29 cellular contexts compared by ENCODE assay signal in the genomic region with DNA sequence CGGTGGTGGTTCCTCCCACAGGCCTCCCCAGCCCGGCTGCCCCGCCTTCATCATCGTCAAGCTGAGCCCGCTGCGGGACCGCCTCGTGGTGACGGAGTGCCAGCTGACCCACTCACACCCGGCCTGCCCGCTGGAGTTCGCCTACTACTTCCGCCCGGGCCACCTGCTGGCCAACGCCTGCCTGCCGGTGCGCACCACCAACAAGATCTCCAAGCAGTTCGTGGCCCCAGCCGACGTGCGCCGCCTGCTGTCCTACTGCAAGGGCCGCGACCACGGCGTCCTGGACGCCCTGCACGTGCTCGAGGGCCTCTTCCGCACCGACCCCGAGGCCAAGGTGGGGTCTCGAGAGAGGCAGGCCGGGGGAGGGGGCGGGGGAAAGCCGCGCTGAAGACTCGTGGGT. TPM values are rescaled to one million over a fixed set of nuclear protein-coding genes. Genes with fewer than 3 reads are reported as not detected.
A peak's percentile ranks its signal among the peaks of the same experiment; 100 is the strongest.
DNase-seq lines count a peak whose midpoint lies in the region; ATAC-seq, FAIRE-seq and TF ChIP-seq lines count a peak whose summit lies in the region.
"Had no signal": no experiment of that assay in that cellular context is flagged by ENCODE, and none has a peak within 500 bp of the region (broad histone marks: within the 10 kb centered on the region; RNA-seq: fewer than 3 reads in every experiment).

No MANE protein-coding gene starts in this region.

- peaks cover 5% of the 10 kb centered on the region for H3F3A ChIP-seq in SK-N-SH (replicated peaks; ENCODE audit: insufficient read depth)

- no peak overlapping the region for H3K27ac Mint-ChIP-seq in H9
- no peak overlapping the region for H3K27ac Mint-ChIP-seq in type B pancreatic cell
- H3K27ac Mint-ChIP-seq: activated CD8-positive, alpha-beta memory T cell treated with anti-CD3 and anti-CD28 coated beads, Interleukin-2, amount 10 ng/mL, durations not matched to agents 7 days and 5 days; CD4-positive, CD25-positive, alpha-beta regulatory T cell; dendritic cell treated with granulocyte-macrophage colony-stimulating factor and Interleukin-4, amounts not matched to agents 40 ng/mL and 50 ng/mL, for 4 days; IgD-negative memory B cell; nephron; T-cell had no signal

- H3K4me2 ChIP-seq in SK-N-SH (no peak overlapping the region), H9 (ENCODE audit: insufficient read depth, insufficient read length, low read length) (no peak overlapping the region), H1 (ENCODE audit: insufficient read depth in 1 of 2, low read depth in 2 of 2, low read length in 2 of 2) (no peak overlapping the region)

- H3K4me1 Mint-ChIP-seq in H9 (no peaks in the 10 kb centered on the region), type B pancreatic cell (ENCODE audit: unreplicated experiment) (no peaks in the 10 kb centered on the region)
- H3K4me1 Mint-ChIP-seq: activated CD8-positive, alpha-beta memory T cell treated with anti-CD3 and anti-CD28 coated beads, Interleukin-2, amount 10 ng/mL, durations not matched to agents 7 days and 5 days; T-cell had no signal

- H2BK5ac ChIP-seq in H9 (ENCODE audit: insufficient read length, low read length) (no peak overlapping the region), H1 (ENCODE audit: low read depth, low read length) (no peak overlapping the region)

- no peaks in the 10 kb centered on the region for H4K20me1 ChIP-seq in SK-N-SH (ENCODE audit: insufficient read depth)
- no peaks in the 10 kb centered on the region for H4K20me1 ChIP-seq in H9 (ENCODE audit: control insufficient read depth, insufficient read depth, insufficient read length)
- no peaks in the 10 kb centered on the region for H4K20me1 ChIP-seq in H1 (replicated peaks in 1 of 2; ENCODE audit: control insufficient read depth in 1 of 2, insufficient read depth in 2 of 2, low read length in 2 of 2)

- H3K27me3 Mint-ChIP-seq in H9 (ENCODE audit: low read depth): no peaks in the 10 kb centered on the region
- H3K27me3 Mint-ChIP-seq in type B pancreatic cell: no peaks in the 10 kb centered on the region
- H3K27me3 Mint-ChIP-seq: activated CD8-positive, alpha-beta memory T cell treated with anti-CD3 and anti-CD28 coated beads, Interleukin-2, amount 10 ng/mL, durations not matched to agents 7 days and 5 days; CD4-positive, CD25-positive, alpha-beta regulatory T cell; dendritic cell treated with granulocyte-macrophage colony-stimulating factor and Interleukin-4, amounts not matched to agents 40 ng/mL and 50 ng/mL, for 4 days; IgD-negative memory B cell; T-cell had no signal

- H3K4me1 ChIP-seq in SK-N-SH (ENCODE audit: control insufficient read depth in 1 of 2, insufficient read depth in 2 of 2, low read depth in 1 of 2, low read length in 1 of 2) (no peaks in the 10 kb centered on the region), H9 (ENCODE audit: insufficient read depth, low read length) (no peaks in the 10 kb centered on the region), H1 (replicated peaks in 1 of 4; ENCODE audit: control insufficient read depth in 3 of 4, insufficient read depth in 4 of 4, low read length in 3 of 4) (no peaks in the 10 kb centered on the region)
- H3K4me1 ChIP-seq: lower lobe of right lung, SJCRH30, transverse colon had no signal

- POLR2A ChIA-PET in SK-N-SH (lab: Yijun Ruan, JAX): no interaction called here
- POLR2A ChIA-PET in H1 (lab: Charles Lee; ENCODE audit: partially characterized antibody): interaction anchor here (1.1 kb wide), 1 partner anchor 9 kb away, joined by 3 read pairs; no protein-coding TSS in a partner anchor

- H3K4me3 ChIP-seq in SK-N-SH (ENCODE audit: low read depth in 2 of 2, low read length in 1 of 2): no peak overlapping the region
- no peak overlapping the region for H3K4me3 ChIP-seq in H1 (ENCODE audit: extremely low read depth in 1 of 4, insufficient read depth in 2 of 4, low read depth in 3 of 4, low read length in 4 of 4)
- H3K4me3 ChIP-seq: lower lobe of right lung, SJCRH30, transverse colon had no signal

- H3K79me1 ChIP-seq in H9 (ENCODE audit: insufficient read depth, low read depth, low read length, poor library complexity, severe bottlenecking) (no peaks in the 10 kb centered on the region), H1 (ENCODE audit: low read depth, low read length) (no peaks in the 10 kb centered on the region)

- H3K18ac ChIP-seq in H9 (ENCODE audit: insufficient read length, low read depth, low read length): no peak overlapping the region
- H3K18ac ChIP-seq in H1 (ENCODE audit: extremely low read depth, low read length): no peak overlapping the region

- H3T11ph ChIP-seq in H9 (ENCODE audit: low read length): no peak overlapping the region

- no peak for FAIRE-seq in H1 (lab: Jason Lieb, UNC)
- FAIRE-seq: D721Med, GM12891 had no signal

- TF ChIP-seq EP300 in SK-N-SH (IDR thresholded peaks at IDR 0.05; ENCODE audit: borderline replicate concordance in 1 of 2, low read depth in 1 of 2, low read length in 1 of 2) (no peak), H1 (IDR thresholded peaks at IDR 0.05; ENCODE audit: borderline replicate concordance in 1 of 2, low read depth in 2 of 2, low read length in 2 of 2) (no peak)

- H3K4me3 Mint-ChIP-seq in H9: no peak overlapping the region
- H3K4me3 Mint-ChIP-seq in type B pancreatic cell: no peak overlapping the region
- H3K4me3 Mint-ChIP-seq: activated CD8-positive, alpha-beta memory T cell treated with anti-CD3 and anti-CD28 coated beads, Interleukin-2, amount 10 ng/mL, durations not matched to agents 7 days and 5 days; activated T-cell treated with anti-CD3 and anti-CD28 coated beads, Interleukin-2, amount 50 U/mL, for 4 hours; CD4-positive, CD25-positive, alpha-beta regulatory T cell; dendritic cell treated with granulocyte-macrophage colony-stimulating factor and Interleukin-4, amounts not matched to agents 40 ng/mL and 50 ng/mL, for 4 days; IgD-negative memory B cell; nephron; T-cell had no signal

- 97% methylated on average over 36 of the region's 38 CpGs for WGBS in SK-N-SH (ENCODE audit: low lambda C conversion rate)
- WGBS in H9 (ENCODE audit: extremely low coverage, insufficient read length, low lambda C conversion rate): no CpG with 5 or more reads among the region's 38 CpGs
- WGBS in H1 (ENCODE audit: extremely low coverage in 1 of 2, insufficient coverage in 1 of 2, insufficient read length in 1 of 2, insufficient replicate concordance in 2 of 2, low coverage in 1 of 2, low lambda C conversion rate in 2 of 2, missing lambda C conversion rate in 1 of 2), 2 experiments: 96% methylated on average over 13 of the region's 38 CpGs; no CpG with 5 or more reads in 1 of the 2 experiments

- H4K91ac ChIP-seq in H9 (ENCODE audit: insufficient read length, low read depth, low read length) (no peak overlapping the region), H1 (replicated peaks; ENCODE audit: insufficient read length, low read length) (no peak overlapping the region)

- H2BK120ac ChIP-seq in H9 (ENCODE audit: low read depth, low read length, poor library complexity, severe bottlenecking) (no peak overlapping the region), H1 (replicated peaks; ENCODE audit: low read depth, low read length) (no peak overlapping the region)

- H3K9me3 ChIP-seq in SK-N-SH: peaks cover 8% of the 10 kb centered on the region; the same call in 1 of the 2 replicates
- peaks cover 8% of the 10 kb centered on the region for H3K9me3 ChIP-seq in H9 (ENCODE audit: control insufficient read depth, low read depth, low read length)
- peaks cover 12 to 14% of the 10 kb centered on the region in 2 experiments for H3K9me3 ChIP-seq in H1 (ENCODE audit: insufficient read depth in 2 of 2, low read depth in 1 of 2, low read length in 1 of 2)

- H2AK5ac ChIP-seq in H9 (ENCODE audit: insufficient read length, low read length) (no peak overlapping the region), H1 (ENCODE audit: low read depth, low read length) (no peak overlapping the region)

- no peak for ATAC-seq in SK-N-SH treated with all-trans-retinoic acid at 6 μM for 48 hours
- ATAC-seq: activated CD8-positive, alpha-beta memory T cell treated with anti-CD3 and anti-CD28 coated beads, Interleukin-2, amount 10 ng/mL, durations not matched to agents 7 days and 5 days; activated T-cell treated with anti-CD3 and anti-CD28 coated beads, Interleukin-2, amount 50 U/mL, for 4 hours; esophagus mucosa; lower lobe of right lung; T-cell had no signal

- H3K9me2 ChIP-seq in SK-N-SH: no peaks in the 10 kb centered on the region

- H2AFZ ChIP-seq in SK-N-SH (ENCODE audit: low read depth): no peak overlapping the region
- no peak overlapping the region for H2AFZ ChIP-seq in H9 (ENCODE audit: low read length)
- no peak overlapping the region for H2AFZ ChIP-seq in H1 (ENCODE audit: low read length)

- H3K36me3 ChIP-seq in SK-N-SH (replicated peaks in 1 of 2; ENCODE audit: control insufficient read depth in 1 of 2, insufficient read depth in 2 of 2, low read length in 1 of 2): peaks cover 0 to 13% of the 10 kb centered on the region in 2 experiments
- H3K36me3 ChIP-seq in H1 (ENCODE audit: control insufficient read depth in 2 of 4, insufficient read depth in 4 of 4, low read length in 3 of 4): peaks cover 0 to 26% (median 9%) of the 10 kb centered on the region in 4 experiments; a peak in 5 of 8 replicates
- H3K36me3 ChIP-seq: lower lobe of right lung, SJCRH30 had no signal

- H3K23ac ChIP-seq in H9 (ENCODE audit: insufficient read length, low read depth, low read length) (no peak overlapping the region), H1 (ENCODE audit: insufficient read length) (no peak overlapping the region)

- H3K4ac ChIP-seq in H9 (ENCODE audit: low read depth, low read length) (no peak overlapping the region), H1 (replicated peaks; ENCODE audit: insufficient read length, low read depth, low read length) (no peak overlapping the region)

- no peak overlapping the region for H3K14ac ChIP-seq in H9 (ENCODE audit: insufficient read depth, low read length)
- no peak overlapping the region for H3K14ac ChIP-seq in H1 (ENCODE audit: insufficient read length)

- peak; percentile 16; the same call in 1 of the 2 replicates for TF ChIP-seq CTCF in SK-N-SH (IDR thresholded peaks at IDR 0.05)
- TF ChIP-seq CTCF in H9 (conservative IDR thresholded peaks at IDR 0.05): peak; percentile 40; the same call in 2 of the 3 replicates
- peak; percentile 17 to 48 (median 47) for TF ChIP-seq CTCF in H1 (IDR thresholded peaks at IDR 0.05; ENCODE audit: control extremely low read depth in 1 of 3, insufficient read depth in 1 of 3, low read depth in 1 of 3, low read length in 3 of 3)
- TF ChIP-seq CTCF in type B pancreatic cell (conservative IDR thresholded peaks at IDR 0.05): peak; percentile 23

- H3K56ac ChIP-seq in H9 (ENCODE audit: insufficient read length, low read depth, low read length) (no peak overlapping the region), H1 (replicated peaks; ENCODE audit: insufficient read length, low read depth, low read length) (no peak overlapping the region)

- peaks cover 16 to 20% of the 10 kb centered on the region in 2 experiments for H3K9me3 Mint-ChIP-seq in H9
- peaks cover 8% of the 10 kb centered on the region for H3K9me3 Mint-ChIP-seq in type B pancreatic cell

- H2BK15ac ChIP-seq in H9 (ENCODE audit: low read depth, low read length) (no peak overlapping the region), H1 (ENCODE audit: low read length) (no peak overlapping the region)

- H3K36me3 Mint-ChIP-seq in H9 (ENCODE audit: insufficient read depth in 1 of 3, low read depth in 3 of 3): peaks cover 28 to 47% (median 37%) of the 10 kb centered on the region in 3 experiments
- H3K36me3 Mint-ChIP-seq in type B pancreatic cell: peaks cover 24% of the 10 kb centered on the region

- CTCF ChIA-PET in SK-N-SH (lab: Yijun Ruan, JAX): no interaction called here
- CTCF ChIA-PET in H1 (lab: Charles Lee; ENCODE audit: partially characterized antibody): interaction anchor here (0.6 to 1.5 kb wide), 3 partner anchors 9 to 60 kb away, joined by 3 to 5 read pairs (median 4); no protein-coding TSS in a partner anchor

- no peak overlapping the region for H3K9ac ChIP-seq in SK-N-SH
- H3K9ac ChIP-seq in H9 (ENCODE audit: extremely low read depth, insufficient read length, low read length): no peak overlapping the region
- no peak overlapping the region for H3K9ac ChIP-seq in H1 (replicated peaks in 1 of 4; ENCODE audit: extremely low read depth in 1 of 4, low read depth in 3 of 4, low read length in 3 of 4)

- H3K27me3 ChIP-seq in SK-N-SH (ENCODE audit: insufficient read depth) (no peaks in the 10 kb centered on the region), H9 (ENCODE audit: insufficient read depth, low read length) (no peaks in the 10 kb centered on the region), H1 (replicated peaks in 1 of 4; ENCODE audit: control insufficient read depth in 3 of 4, extremely low read depth in 1 of 4, insufficient read depth in 3 of 4, low read length in 3 of 4) (no peaks in the 10 kb centered on the region)
- H3K27me3 ChIP-seq: SJCRH30, transverse colon had no signal

- no peak overlapping the region for H4K5ac ChIP-seq in H9 (ENCODE audit: insufficient read length, low read depth, low read length)
- no peak overlapping the region for H4K5ac ChIP-seq in H1 (ENCODE audit: insufficient read length, low read depth, low read length)

- H3K23me2 ChIP-seq in H9 (ENCODE audit: insufficient read length, low read depth, low read length, poor library complexity, severe bottlenecking): no peaks in the 10 kb centered on the region
- no peaks in the 10 kb centered on the region for H3K23me2 ChIP-seq in H1 (ENCODE audit: low read depth, low read length)

- TF ChIP-seq POLR2A in H1 (IDR thresholded peaks at IDR 0.05; ENCODE audit: control extremely low read depth in 1 of 2, low read depth in 2 of 2, low read length in 2 of 2): no peak

- H3K27ac ChIP-seq in SK-N-SH (ENCODE audit: low read depth in 2 of 2, low read length in 1 of 2) (no peak overlapping the region), H9 (ENCODE audit: insufficient read length, low read depth, low read length) (no peak overlapping the region), H1 (ENCODE audit: low read depth, low read length) (no peak overlapping the region)
- H3K27ac ChIP-seq: lower lobe of right lung, SJCRH30, transverse colon had no signal

- no peak overlapping the region for H4K8ac ChIP-seq in H9 (replicated peaks; ENCODE audit: insufficient read length, low read depth, low read length)
- no peak overlapping the region for H4K8ac ChIP-seq in H1 (ENCODE audit: extremely low read depth, insufficient read depth, low read length)

- H3K79me2 ChIP-seq in SK-N-SH (ENCODE audit: insufficient read depth) (no peaks in the 10 kb centered on the region), H9 (ENCODE audit: insufficient read depth, low read length) (0 out of 2 replicates have a peak, but pooled peaks cover 2% of the 10 kb centered on the region), H1 (ENCODE audit: control insufficient read depth in 1 of 2, insufficient read depth in 2 of 2, low read length in 2 of 2) (no peaks in the 10 kb centered on the region)

- TF ChIP-seq RAD21 in SK-N-SH (IDR thresholded peaks at IDR 0.05; ENCODE audit: low read length) (no peak), H1 (IDR thresholded peaks at IDR 0.05 in 1 of 2, conservative IDR thresholded peaks at IDR 0.05 in 1 of 2; ENCODE audit: low read depth in 2 of 2, low read length in 2 of 2) (no peak)

- DNase-seq in SK-N-SH: no peak
- peak; percentile 63 for DNase-seq in H9
- DNase-seq in H1 (ENCODE audit: low read depth in 1 of 2, low spot score in 2 of 2): peak in 1 of 2 experiments; percentile 54
- no peak for DNase-seq in type B pancreatic cell (ENCODE audit: extremely low spot score, unreplicated experiment)
- no peak for DNase-seq in NCI-H82 treated with DMSO at 0.1 percent for 48 hours (lab: John Stamatoyannopoulos, UW; ENCODE audit: unreplicated experiment)
- DNase-seq in NCI-H1694 (lab: John Stamatoyannopoulos, UW): no peak
- DNase-seq in NCI-H774 (lab: John Stamatoyannopoulos, UW): no peak
- DNase-seq: 8988T; activated CD4-positive, alpha-beta T cell treated with anti-CD3 and anti-CD28 coated beads, Interleukin-2, amount 50 U/mL, for 1 hour; activated CD8-positive, alpha-beta memory T cell treated with anti-CD3 and anti-CD28 coated beads, Interleukin-2, amount 10 ng/mL, durations not matched to agents 7 days and 5 days; activated T-cell treated with anti-CD3 and anti-CD28 coated beads, Interleukin-2, amount 50 U/mL, for 4 hours; CD4-positive, CD25-positive, alpha-beta regulatory T cell; kidney glomerular epithelial cell; lower lobe of right lung; NCI-H146; NCI-H446; NCI-H82; SJCRH30; stimulated activated CD4-positive, alpha-beta T cell treated with anti-CD3 and anti-CD28 coated beads, Interleukin-15, amount 100 ng/mL, for 24 hours; stimulated activated CD4-positive, alpha-beta T cell treated with anti-CD3 and anti-CD28 coated beads, Interleukin-4, amount 100 ng/mL, for 4 hours; T-cell; transverse colon had no signal

- H2BK20ac ChIP-seq in H9 (ENCODE audit: low read depth, low read length, poor library complexity, severe bottlenecking) (no peak overlapping the region), H1 (ENCODE audit: low read length) (no peak overlapping the region)

- H2BK12ac ChIP-seq in H9 (ENCODE audit: insufficient read length, low read depth, low read length) (no peak overlapping the region), H1 (ENCODE audit: low read depth, low read length) (no peak overlapping the region)

RNA-seq across cellular contexts. Expression of a gene that starts 12.0 kb away (rescaled TPM):
- polyA plus RNA-seq in SK-N-SH (2012; rRNA removed): 1.3 and 2.2 TPM in 2 replicates
- polyA plus RNA-seq in SK-N-SH (2012; cell fraction: cytosol; rRNA removed): 2.7 TPM in 2 replicates
- 1.8 and 2.8 TPM in 2 replicates for polyA plus RNA-seq in SK-N-SH (2012; cell fraction: nucleus; rRNA removed)
- 6.4 and 8.9 TPM in 2 replicates for total RNA-seq in H9 (2021)
- total RNA-seq in H1 (2021; fragmentation: NEBNext Ultra II Directional; extraction: Animal tissue kit (Norgen Biotek cat#: 25700)): 10.1 and 10.4 TPM in 2 replicates
- 1.5 and 3.8 TPM in 2 replicates for polyA plus RNA-seq in H1 (2011; rRNA removed)
- polyA plus RNA-seq in H1 (2011; cell fraction: cytosol; rRNA removed): 2.7 TPM
- polyA plus RNA-seq in H1 (2011; cell fraction: nucleus; rRNA removed): 3.6 TPM
- polyA plus RNA-seq in H1 (2012, experiment 1 of 2): 13.6 to 16.6 TPM (median 13.9 TPM) in 4 replicates
- polyA plus RNA-seq in H1 (2012, experiment 2 of 2): 4.9 TPM
- polyA plus RNA-seq in H1 (2013, experiment 1 of 2): 3.7 TPM
- polyA plus RNA-seq in H1 (2013, experiment 2 of 2): 3.5 TPM
- polyA minus RNA-seq in H1 (2011; rRNA and poly(A)+ RNA removed): 0.17 and 0.66 TPM in 2 replicates
- polyA minus RNA-seq in H1 (2011; cell fraction: cytosol; rRNA and poly(A)+ RNA removed): 4.8 TPM
- 4.1 TPM for polyA minus RNA-seq in H1 (2011; cell fraction: nucleus; rRNA and poly(A)+ RNA removed)
- 6.7 and 10.7 TPM in 2 replicates for total RNA-seq in type B pancreatic cell (ENCODE audit: low replicate concordance)

RNA-seq across cellular contexts. Expression of a gene that starts 12.3 kb away (rescaled TPM):
- 39.6 and 53.0 TPM in 2 replicates for polyA plus RNA-seq in SK-N-SH (2012; rRNA removed)
- polyA plus RNA-seq in SK-N-SH (2012; cell fraction: cytosol; rRNA removed): 23.3 and 28.9 TPM in 2 replicates
- 153 and 182 TPM in 2 replicates for polyA plus RNA-seq in SK-N-SH (2012; cell fraction: nucleus; rRNA removed)
- 115 TPM in 2 replicates for total RNA-seq in H9 (2021)
- total RNA-seq in H1 (2021; fragmentation: NEBNext Ultra II Directional; extraction: Animal tissue kit (Norgen Biotek cat#: 25700)): 97.7 and 113 TPM in 2 replicates
- 67.6 and 87.0 TPM in 2 replicates for polyA plus RNA-seq in H1 (2011; rRNA removed)
- polyA plus RNA-seq in H1 (2011; cell fraction: cytosol; rRNA removed): 85.8 TPM
- polyA plus RNA-seq in H1 (2011; cell fraction: nucleus; rRNA removed): 170 TPM
- polyA plus RNA-seq in H1 (2012, experiment 1 of 2): 106 to 137 TPM (median 132 TPM) in 4 replicates
- 85.8 TPM for polyA plus RNA-seq in H1 (2012, experiment 2 of 2)
- 52.5 TPM for polyA plus RNA-seq in H1 (2013, experiment 1 of 2)
- 48.0 TPM for polyA plus RNA-seq in H1 (2013, experiment 2 of 2)
- polyA minus RNA-seq in H1 (2011; rRNA and poly(A)+ RNA removed): 74.5 and 96.5 TPM in 2 replicates
- 58.7 TPM for polyA minus RNA-seq in H1 (2011; cell fraction: cytosol; rRNA and poly(A)+ RNA removed)
- polyA minus RNA-seq in H1 (2011; cell fraction: nucleus; rRNA and poly(A)+ RNA removed): 44.9 TPM
- total RNA-seq in type B pancreatic cell (ENCODE audit: low replicate concordance): 48.4 and 84.9 TPM in 2 replicates
